Comparison of ENCODE assay signal across 8 cellular contexts in the genomic region with DNA sequence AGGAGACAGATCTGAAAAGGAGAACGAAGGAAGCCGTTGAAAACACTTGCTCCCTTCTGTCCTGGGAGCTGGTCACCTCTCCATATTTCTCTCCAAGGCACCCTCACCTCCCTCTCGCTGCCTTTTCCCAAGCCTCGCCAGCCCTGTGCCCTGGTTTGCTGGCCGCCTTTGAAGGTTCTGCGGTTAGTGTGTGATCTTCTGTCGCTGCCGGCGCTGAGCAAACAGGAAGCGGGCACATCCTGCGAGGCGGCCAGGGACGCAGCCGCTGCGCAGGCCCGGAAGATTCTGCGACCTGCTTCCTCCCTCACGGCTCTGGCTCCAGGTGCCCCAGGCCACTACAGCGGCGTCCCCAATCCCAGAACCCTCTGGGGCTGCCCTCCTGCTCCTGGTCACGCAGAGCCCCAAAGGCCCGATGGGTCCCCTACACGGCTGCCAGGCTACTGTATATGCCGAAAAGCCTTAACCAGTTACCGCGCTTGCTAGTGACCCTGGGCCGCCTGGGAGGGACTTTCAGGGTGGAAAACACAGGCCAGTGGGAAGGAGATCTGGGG. TPM values are rescaled to one million over a fixed set of nuclear protein-coding genes. Genes with fewer than 3 reads are reported as not detected.
DNase-seq lines count a peak whose midpoint lies in the region; ATAC-seq and TF ChIP-seq lines count a peak whose summit lies in the region.

No MANE protein-coding gene starts in this region.

- peak overlapping the region; percentile 74 for H3K4me3 Mint-ChIP-seq in activated naive CD4-positive, alpha-beta T cell treated with anti-CD3 and anti-CD28 coated beads, Interleukin-2, amount 10 ng/mL, durations not matched to agents 7 days and 5 days

- H3K27ac ChIP-seq in DND-41 (ENCODE audit: low read length), result peak overlapping the region; percentile 99
- peak overlapping the region in 3 of 4 donors; percentile 34 to 78 (median 63) for H3K27ac ChIP-seq in tibial nerve

- CTCF ChIA-PET in activated naive CD4-positive, alpha-beta T cell treated with anti-CD3 and anti-CD28 coated beads, Interleukin-2, amount 10 ng/mL, durations not matched to agents 7 days and 5 days (lab: Charles Lee), result interaction anchor here (0.8 to 5.8 kb wide), 4 partner anchors 10 to 22 kb away, joined by 3 to 22 read pairs (median 3); no protein-coding TSS in a partner anchor

- H3K4me1 ChIP-seq in DND-41 (ENCODE audit: insufficient read depth, low read length), result peaks cover 76% of the 10 kb centered on the region
- no peaks in the 10 kb centered on the region for H3K4me1 ChIP-seq in mucosa of descending colon (ENCODE audit: low read depth)
- no peaks in the 10 kb centered on the region for H3K4me1 ChIP-seq in tibial nerve

- H3K27ac Mint-ChIP-seq in activated naive CD4-positive, alpha-beta T cell treated with anti-CD3 and anti-CD28 coated beads, Interleukin-2, amount 10 ng/mL, durations not matched to agents 7 days and 5 days, result peak overlapping the region; percentile 94

- peaks cover 9% of the 10 kb centered on the region for H4K20me1 ChIP-seq in DND-41 (ENCODE audit: insufficient read depth, low read length)

- 30 to 55% methylated on average over 20 to 27 of the region's 27 CpGs for WGBS in tibial nerve, 2 donors

- H3K9ac ChIP-seq in DND-41 (ENCODE audit: low read depth, low read length), result peak overlapping the region; percentile 96

- H3K4me1 Mint-ChIP-seq in activated naive CD4-positive, alpha-beta T cell treated with anti-CD3 and anti-CD28 coated beads, Interleukin-2, amount 10 ng/mL, durations not matched to agents 7 days and 5 days, result peaks cover 69% of the 10 kb centered on the region

- peaks cover 24% of the 10 kb centered on the region for H3K36me3 Mint-ChIP-seq in activated naive CD4-positive, alpha-beta T cell treated with anti-CD3 and anti-CD28 coated beads, Interleukin-2, amount 10 ng/mL, durations not matched to agents 7 days and 5 days

- DNase-seq in DND-41, result peak; percentile 86
- DNase-seq in activated naive CD4-positive, alpha-beta T cell treated with anti-CD3 and anti-CD28 coated beads, Interleukin-2, amount 10 ng/mL, durations not matched to agents 7 days and 5 days, result peak; percentile 83
- DNase-seq in mucosa of descending colon, result peak; percentile 69 to 90 (median 78)
- DNase-seq in tibial nerve (ENCODE audit: low spot score in 2 of 2), result no peak

- TF ChIP-seq POLR2A in Raji (IDR thresholded peaks at IDR 0.05; ENCODE audit: insufficient read depth, low read depth, low read length), result peak; percentile 48
- TF ChIP-seq POLR2A in tibial nerve (IDR thresholded peaks at IDR 0.05), result no peak

- intact Hi-C loops in mucosa of descending colon (cut with DNase I, micrococcal nuclease), result no loop called here

- H3K79me2 ChIP-seq in DND-41 (ENCODE audit: insufficient read depth, low read length), result peaks cover 67% of the 10 kb centered on the region

- no peak overlapping the region for H2AFZ ChIP-seq in DND-41 (ENCODE audit: low read depth, low read length)

- H3K9me3 ChIP-seq in DND-41 (ENCODE audit: insufficient read depth, low read length, severe bottlenecking), result no peaks in the 10 kb centered on the region
- H3K9me3 ChIP-seq in mucosa of descending colon, result no peaks in the 10 kb centered on the region
- no peaks in the 10 kb centered on the region for H3K9me3 ChIP-seq in tibial nerve

- no peak for TF ChIP-seq CTCF in DND-41 (IDR thresholded peaks at IDR 0.05; ENCODE audit: borderline replicate concordance, extremely low read depth, low read length, poor library complexity, severe bottlenecking)
- TF ChIP-seq CTCF in mucosa of descending colon (IDR thresholded peaks at IDR 0.05), result no peak
- TF ChIP-seq CTCF in tibial nerve (IDR thresholded peaks at IDR 0.05), result no peak

- H3K36me3 ChIP-seq in DND-41 (ENCODE audit: insufficient read depth, low read length), result peaks cover 23% of the 10 kb centered on the region
- no peaks in the 10 kb centered on the region for H3K36me3 ChIP-seq in mucosa of descending colon (ENCODE audit: low read depth)
- no peaks in the 10 kb centered on the region for H3K36me3 ChIP-seq in tibial nerve

- TF ChIP-seq EP300 in tibial nerve (IDR thresholded peaks at IDR 0.05), result no peak

- H3K4me3 ChIP-seq in DND-41 (ENCODE audit: low read depth in 1 of 2, low read length in 2 of 2) (peak overlapping the region in 1 of 2 experiments; percentile 46; a peak in 1 of 4 replicates), mucosa of descending colon (no peak overlapping the region), tibial nerve (peak overlapping the region in 1 of 4 donors; percentile 15)

- peak overlapping the region; percentile 92 for H3K4me2 ChIP-seq in DND-41 (ENCODE audit: insufficient read depth, low read length)

- H3K27me3 ChIP-seq in DND-41 (ENCODE audit: insufficient read depth, low read length, poor library complexity) (no peaks in the 10 kb centered on the region), tibial nerve (no peaks in the 10 kb centered on the region)

- ATAC-seq in DND-41 (ENCODE audit: insufficient read depth, low read depth), result peak; percentile 41
- peak; percentile 29 for ATAC-seq in HG02678 (IDR thresholded peaks at IDR 0.05; ENCODE audit: unreplicated experiment)
- ATAC-seq in mucosa of descending colon, result peak; percentile 73
- ATAC-seq in HG02840 (IDR thresholded peaks at IDR 0.05; ENCODE audit: low FRiP score, unreplicated experiment), result no peak
- ATAC-seq in GM18502 (IDR thresholded peaks at IDR 0.05; ENCODE audit: poor library complexity, unreplicated experiment), result no peak

- no peaks in the 10 kb centered on the region for H3K27me3 Mint-ChIP-seq in activated naive CD4-positive, alpha-beta T cell treated with anti-CD3 and anti-CD28 coated beads, Interleukin-2, amount 10 ng/mL, durations not matched to agents 7 days and 5 days

- H3K9me3 Mint-ChIP-seq in activated naive CD4-positive, alpha-beta T cell treated with anti-CD3 and anti-CD28 coated beads, Interleukin-2, amount 10 ng/mL, durations not matched to agents 7 days and 5 days, result no peaks in the 10 kb centered on the region

RNA-seq across cellular contexts. Expression of a gene that starts 2.5 kb away (rescaled TPM):
- total RNA-seq in mucosa of descending colon (10 to 100 TPM in 1 of 3 donors, 1 to 10 TPM in 2; 6.1 to 10.1 (median 7.2) TPM), tibial nerve (10 to 100 TPM; 10.4 to 20.4 (median 15.0) TPM)

RNA-seq across cellular contexts. Expression of a gene that starts 38.5 kb away (rescaled TPM):
- total RNA-seq in mucosa of descending colon, result 10 to 100 TPM in 2 of 3 donors, 1 to 10 TPM in 1; 4.9 to 14.5 (median 11.3) TPM
- total RNA-seq in tibial nerve, result 10 to 100 TPM in 1 of 4 donors, 1 to 10 TPM in 2, under 1 TPM in 1; 0.87 to 10.0 (median 5.2) TPM

Comparison
In these comparisons a context has a peak if more than half of its experiments do, and no peak if none do; other contexts are left out.
1. ATAC-seq: peak in DND-41 (single experiment), HG02678 (single experiment) and mucosa of descending colon (single experiment); none in HG02840 (single experiment) and GM18502 (single experiment).
2. DNase-seq: peak in DND-41 (single experiment), activated naive CD4-positive, alpha-beta T cell treated with anti-CD3 and anti-CD28 coated beads, Interleukin-2, amount 10 ng/mL, durations not matched to agents 7 days and 5 days (single experiment) and mucosa of descending colon (3 of 3); none in tibial nerve (0 of 2).